In the genomic region with DNA sequence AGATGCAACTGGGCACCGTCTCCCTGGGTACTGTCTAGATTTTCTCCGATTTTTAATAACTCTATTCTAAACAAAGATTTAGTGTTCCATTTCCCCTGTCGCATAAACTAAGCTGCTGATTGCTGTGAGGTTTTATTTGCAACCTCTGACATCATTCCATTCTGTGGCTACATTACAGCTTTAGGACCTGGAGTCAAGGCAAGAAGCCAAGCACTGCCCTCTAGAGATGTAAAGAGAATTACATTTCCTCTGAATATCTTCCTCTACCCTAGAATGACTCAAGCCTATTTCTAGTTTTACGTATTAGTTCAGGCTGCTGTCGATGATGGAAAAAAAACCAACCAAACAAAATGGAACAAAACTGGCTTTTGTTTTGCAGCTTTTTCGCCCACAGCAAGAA, we compare ENCODE assay signal across 9 cellular contexts.
A peak's percentile ranks its signal among the peaks of the same experiment; 100 is the strongest.
DNase-seq lines count a peak whose midpoint lies in the region; ATAC-seq and TF ChIP-seq lines count a peak whose summit lies in the region.
"Had no signal": no experiment of that assay in that cellular context is flagged by ENCODE, and none has a peak within 500 bp of the region (broad histone marks: within the 10 kb centered on the region; RNA-seq: fewer than 3 reads in every experiment).

No MANE protein-coding gene starts in this region.

- DNase-seq in DMS53 treated with DMSO at 0.1 percent for 48 hours (lab: John Stamatoyannopoulos, UW; ENCODE audit: unreplicated experiment), result peak; percentile 9
- peak; percentile 74 for DNase-seq in HEK293T (ENCODE audit: extremely low spot score)
- DNase-seq in NCI-H1694 (lab: John Stamatoyannopoulos, UW), result peak; percentile 58
- no peak for DNase-seq in chondrocyte (ENCODE audit: low spot score)
- DNase-seq in amygdala (lab: John Stamatoyannopoulos, UW), result no peak
- no peak for DNase-seq in natural killer cell treated with Interleukin-12 subunit alpha and Interleukin-12 subunit beta and Interleukin-15 and Interleukin-18, amount 100 ng/mL, for 72 hours (ENCODE audit: low spot score)
- DNase-seq in stimulated activated CD4-positive, alpha-beta T cell treated with anti-CD3 and anti-CD28 coated beads, Interleukin-12 subunit alpha, Interleukin-12 subunit beta, amount 100 ng/mL, for 4 hours, result no peak
- no peak for DNase-seq in activated CD4-positive, alpha-beta memory T cell treated with anti-CD3 and anti-CD28 coated beads, Interleukin-2, amount 10 ng/mL, durations not matched to agents 7 days and 5 days

- no peak overlapping the region for H3K4me3 Mint-ChIP-seq in chondrocyte (ENCODE audit: unreplicated experiment)
- no peak overlapping the region for H3K4me3 Mint-ChIP-seq in natural killer cell treated with Interleukin-12 subunit alpha and Interleukin-12 subunit beta and Interleukin-15 and Interleukin-18, amount 100 ng/mL, for 72 hours
- H3K4me3 Mint-ChIP-seq in activated CD4-positive, alpha-beta memory T cell treated with anti-CD3 and anti-CD28 coated beads, Interleukin-2, amount 10 ng/mL, durations not matched to agents 7 days and 5 days, result no peak overlapping the region
- H3K4me3 Mint-ChIP-seq: stimulated activated naive CD8-positive, alpha-beta T cell treated with anti-CD3 and anti-CD28 coated beads, Interleukin-15, Interleukin-2, amounts not matched to agents 100 ng/mL and 50 ng/mL, for 24 hours had no signal

- peaks cover 2% of the 10 kb centered on the region for H3K27me3 Mint-ChIP-seq in chondrocyte (ENCODE audit: low read depth)
- H3K27me3 Mint-ChIP-seq in natural killer cell treated with Interleukin-12 subunit alpha and Interleukin-12 subunit beta and Interleukin-15 and Interleukin-18, amount 100 ng/mL, for 72 hours, result no peaks in the 10 kb centered on the region
- no peaks in the 10 kb centered on the region for H3K27me3 Mint-ChIP-seq in activated CD4-positive, alpha-beta memory T cell treated with anti-CD3 and anti-CD28 coated beads, Interleukin-2, amount 10 ng/mL, durations not matched to agents 7 days and 5 days
- H3K27me3 Mint-ChIP-seq: stimulated activated naive CD8-positive, alpha-beta T cell treated with anti-CD3 and anti-CD28 coated beads, Interleukin-15, Interleukin-2, amounts not matched to agents 100 ng/mL and 50 ng/mL, for 24 hours had no signal

- no peaks in the 10 kb centered on the region for H3K4me1 Mint-ChIP-seq in chondrocyte (ENCODE audit: low read depth)
- H3K4me1 Mint-ChIP-seq in natural killer cell treated with Interleukin-12 subunit alpha and Interleukin-12 subunit beta and Interleukin-15 and Interleukin-18, amount 100 ng/mL, for 72 hours (ENCODE audit: low read depth in 2 of 2), result no peaks in the 10 kb centered on the region
- H3K4me1 Mint-ChIP-seq in activated CD4-positive, alpha-beta memory T cell treated with anti-CD3 and anti-CD28 coated beads, Interleukin-2, amount 10 ng/mL, durations not matched to agents 7 days and 5 days, result no peaks in the 10 kb centered on the region

- POLR2A ChIA-PET in HEK293T (lab: Yijun Ruan, JAX), result no interaction called here
- POLR2A ChIA-PET in activated CD4-positive, alpha-beta memory T cell treated with anti-CD3 and anti-CD28 coated beads, Interleukin-2, amount 10 ng/mL, durations not matched to agents 7 days and 5 days (lab: Charles Lee), result no interaction called here

- CTCF ChIA-PET in HEK293T (lab: Yijun Ruan, JAX), result interaction anchor here (0.5 to 1.7 kb wide), 11 partner anchors 9 to 349 kb away, joined by 3 to 6 read pairs (median 3); no protein-coding TSS in a partner anchor
- CTCF ChIA-PET in activated CD4-positive, alpha-beta memory T cell treated with anti-CD3 and anti-CD28 coated beads, Interleukin-2, amount 10 ng/mL, durations not matched to agents 7 days and 5 days (lab: Charles Lee), result no interaction called here

- ATAC-seq in natural killer cell treated with Interleukin-12 subunit alpha and Interleukin-12 subunit beta and Interleukin-15 and Interleukin-18, amount 100 ng/mL, for 72 hours, result no peak

- H3K36me3 Mint-ChIP-seq in chondrocyte (ENCODE audit: low read depth), result no peaks in the 10 kb centered on the region
- peaks cover 5% of the 10 kb centered on the region for H3K36me3 Mint-ChIP-seq in natural killer cell treated with Interleukin-12 subunit alpha and Interleukin-12 subunit beta and Interleukin-15 and Interleukin-18, amount 100 ng/mL, for 72 hours
- no peaks in the 10 kb centered on the region for H3K36me3 Mint-ChIP-seq in activated CD4-positive, alpha-beta memory T cell treated with anti-CD3 and anti-CD28 coated beads, Interleukin-2, amount 10 ng/mL, durations not matched to agents 7 days and 5 days (ENCODE audit: low read depth)

- H3K9me3 Mint-ChIP-seq in chondrocyte (ENCODE audit: low read depth), result peaks cover 11% of the 10 kb centered on the region
- H3K9me3 Mint-ChIP-seq in natural killer cell treated with Interleukin-12 subunit alpha and Interleukin-12 subunit beta and Interleukin-15 and Interleukin-18, amount 100 ng/mL, for 72 hours, result peaks cover 6% of the 10 kb centered on the region
- H3K9me3 Mint-ChIP-seq in activated CD4-positive, alpha-beta memory T cell treated with anti-CD3 and anti-CD28 coated beads, Interleukin-2, amount 10 ng/mL, durations not matched to agents 7 days and 5 days, result peaks cover 6% of the 10 kb centered on the region

- H3K27ac Mint-ChIP-seq in chondrocyte (ENCODE audit: unreplicated experiment), result no peak overlapping the region
- H3K27ac Mint-ChIP-seq in natural killer cell treated with Interleukin-12 subunit alpha and Interleukin-12 subunit beta and Interleukin-15 and Interleukin-18, amount 100 ng/mL, for 72 hours, result no peak overlapping the region
- H3K27ac Mint-ChIP-seq in activated CD4-positive, alpha-beta memory T cell treated with anti-CD3 and anti-CD28 coated beads, Interleukin-2, amount 10 ng/mL, durations not matched to agents 7 days and 5 days, result no peak overlapping the region
- H3K27ac Mint-ChIP-seq: stimulated activated naive CD8-positive, alpha-beta T cell treated with anti-CD3 and anti-CD28 coated beads, Interleukin-15, Interleukin-2, amounts not matched to agents 100 ng/mL and 50 ng/mL, for 24 hours had no signal

- peak; percentile 31 for TF ChIP-seq CTCF in chondrocyte (IDR thresholded peaks at IDR 0.05)

TF ChIP-seq in HEK293T, 16 proteins besides CTCF, POLR2A, EP300 and RAD21:
- no peak for TF ChIP-seq NFRKB (IDR thresholded peaks at IDR 0.05)
- no peak for TF ChIP-seq SUZ12 (IDR thresholded peaks at IDR 0.05)
- TF ChIP-seq, protein P1, sequence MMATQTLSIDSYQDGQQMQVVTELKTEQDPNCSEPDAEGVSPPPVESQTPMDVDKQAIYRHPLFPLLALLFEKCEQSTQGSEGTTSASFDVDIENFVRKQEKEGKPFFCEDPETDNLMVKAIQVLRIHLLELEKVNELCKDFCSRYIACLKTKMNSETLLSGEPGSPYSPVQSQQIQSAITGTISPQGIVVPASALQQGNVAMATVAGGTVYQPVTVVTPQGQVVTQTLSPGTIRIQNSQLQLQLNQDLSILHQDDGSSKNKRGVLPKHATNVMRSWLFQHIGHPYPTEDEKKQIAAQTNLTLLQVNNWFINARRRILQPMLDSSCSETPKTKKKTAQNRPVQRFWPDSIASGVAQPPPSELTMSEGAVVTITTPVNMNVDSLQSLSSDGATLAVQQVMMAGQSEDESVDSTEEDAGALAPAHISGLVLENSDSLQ (IDR thresholded peaks at IDR 0.05), result peak; percentile 43
- TF ChIP-seq TARDBP (IDR thresholded peaks at IDR 0.05), result no peak

Comparison
In these comparisons a context has a peak if more than half of its experiments do, and no peak if none do; other contexts are left out.
1. DNase-seq: peak in DMS53 treated with DMSO at 0.1 percent for 48 hours (single experiment), HEK293T (single experiment) and NCI-H1694 (single experiment); none in chondrocyte (single experiment), amygdala (0 of 56), natural killer cell treated with Interleukin-12 subunit alpha and Interleukin-12 subunit beta and Interleukin-15 and Interleukin-18, amount 100 ng/mL, for 72 hours (single experiment), stimulated activated CD4-positive, alpha-beta T cell treated with anti-CD3 and anti-CD28 coated beads, Interleukin-12 subunit alpha, Interleukin-12 subunit beta, amount 100 ng/mL, for 4 hours (single experiment) and activated CD4-positive, alpha-beta memory T cell treated with anti-CD3 and anti-CD28 coated beads, Interleukin-2, amount 10 ng/mL, durations not matched to agents 7 days and 5 days (single experiment).